ENCODE assay signal across 16 cellular contexts in genomic region chr19:10815007-10815531, GRCh38. TPM values are rescaled to one million over a fixed set of nuclear protein-coding genes. Genes with fewer than 3 reads are reported as not detected.
DNase-seq lines count a peak whose midpoint lies in the region; ATAC-seq and TF ChIP-seq lines count a peak whose summit lies in the region.
"Had no signal": no experiment of that assay in that cellular context is flagged by ENCODE, and none has a peak within 500 bp of the region (broad histone marks: within the 10 kb centered on the region; RNA-seq: fewer than 3 reads in every experiment).

No MANE protein-coding gene starts in this region.

- DNase-seq in AG04450 (ENCODE audit: low read depth, low spot score) (no peak), choroid plexus epithelial cell (ENCODE audit: low read depth) (no peak), neural crest cell (ENCODE audit: low read depth, low spot score) (no peak), PC-3 (no peak), ecto neural progenitor cell (ENCODE audit: low spot score) (no peak), GM23338 (ENCODE audit: low spot score) (no peak), NCI-H774 (lab: John Stamatoyannopoulos, UW) (no peak)
- no peak for DNase-seq in CD8-positive, alpha-beta T cell
- DNase-seq: activated effector memory CD4-positive, alpha-beta T cell treated with anti-CD3 and anti-CD28 coated beads, Interleukin-2, amount 50 U/mL, for 16 hours; CD4-positive, CD25-positive, alpha-beta regulatory T cell; dermis blood vessel endothelial cell; GOT3; KG1; NCI-H1417 treated with DMSO at 0.1 percent for 48 hours; T-helper 9 cell had no signal

- H3K4me1 Mint-ChIP-seq in CD8-positive, alpha-beta T cell (ENCODE audit: low read depth) = peaks cover 8% of the 10 kb centered on the region
- H3K4me1 Mint-ChIP-seq in neural crest cell (no peaks in the 10 kb centered on the region), GM23338 (no peaks in the 10 kb centered on the region)

- H3K79me2 ChIP-seq in PC-3 (ENCODE audit: low read length) = no peaks in the 10 kb centered on the region
- H3K79me2 ChIP-seq in GM23338 (replicated peaks; ENCODE audit: insufficient read depth) = no peaks in the 10 kb centered on the region

- no peaks in the 10 kb centered on the region for H3K27me3 Mint-ChIP-seq in CD8-positive, alpha-beta T cell (ENCODE audit: low read depth)
- no peaks in the 10 kb centered on the region for H3K27me3 Mint-ChIP-seq in neural crest cell (ENCODE audit: low read depth)
- H3K27me3 Mint-ChIP-seq in GM23338 (ENCODE audit: insufficient read depth, low read depth, poor library complexity) = peaks cover 12% of the 10 kb centered on the region
- H3K27me3 Mint-ChIP-seq: CD4-positive, CD25-positive, alpha-beta regulatory T cell had no signal

- H3K9me2 ChIP-seq in PC-3 (replicated peaks; ENCODE audit: low read length) (no peaks in the 10 kb centered on the region), GM23338 (ENCODE audit: insufficient read depth) (no peaks in the 10 kb centered on the region)

- H3K36me3 ChIP-seq in CD8-positive, alpha-beta T cell (ENCODE audit: insufficient read depth, low read length) = peaks cover 11% of the 10 kb centered on the region
- peaks cover 18% of the 10 kb centered on the region for H3K36me3 ChIP-seq in PC-3 (ENCODE audit: low read depth, low read length)
- H3K36me3 ChIP-seq in GM23338 (ENCODE audit: insufficient read depth) = no peaks in the 10 kb centered on the region

- CTCF ChIA-PET in AG04450 (lab: Charles Lee) (interaction anchor here (1.4 kb wide), 1 partner anchor 56 kb away, joined by 4 read pairs; no protein-coding TSS in a partner anchor), PC-3 (lab: Charles Lee) (no interaction called here)
- CTCF ChIA-PET in CD8-positive, alpha-beta T cell (lab: Charles Lee) = no interaction called here

- H3F3A ChIP-seq in PC-3 (ENCODE audit: low read length, unreplicated experiment) = no peaks in the 10 kb centered on the region
- no peaks in the 10 kb centered on the region for H3F3A ChIP-seq in GM23338 (replicated peaks; ENCODE audit: low read depth)

- H3K27me3 ChIP-seq in AG04450 (ENCODE audit: control insufficient read depth, insufficient read depth, low read length) (no peaks in the 10 kb centered on the region), PC-3 (ENCODE audit: low read length) (no peaks in the 10 kb centered on the region), GM23338 (ENCODE audit: insufficient read depth) (no peaks in the 10 kb centered on the region)
- no peaks in the 10 kb centered on the region for H3K27me3 ChIP-seq in CD8-positive, alpha-beta T cell (ENCODE audit: insufficient read depth, low read length)

- no peak overlapping the region for H3K9ac ChIP-seq in PC-3 (ENCODE audit: low read length)

- TF ChIP-seq CTCF in AG04450 (IDR thresholded peaks at IDR 0.05; ENCODE audit: low read depth, low read length) (no peak), choroid plexus epithelial cell (conservative IDR thresholded peaks at IDR 0.05; ENCODE audit: low read depth, low read length) (no peak), neural crest cell (conservative IDR thresholded peaks at IDR 0.05) (no peak), PC-3 (conservative IDR thresholded peaks at IDR 0.05; ENCODE audit: low read depth, low read length) (no peak), GM23338 (conservative IDR thresholded peaks at IDR 0.05; ENCODE audit: low read depth in 2 of 2) (no peak)
- no peak for TF ChIP-seq CTCF in CD8-positive, alpha-beta T cell (IDR thresholded peaks at IDR 0.05)

- POLR2A ChIA-PET in AG04450 (lab: Yijun Ruan, JAX) (interaction anchor here (1.1 to 2.9 kb wide), 3 partner anchors 21 to 98 kb away, joined by 3 to 14 read pairs (median 5); partner anchors contain the start of genes DNM2 and TMED1), PC-3 (lab: Charles Lee; ENCODE audit: unreplicated experiment) (no interaction called here)
- POLR2A ChIA-PET in CD8-positive, alpha-beta T cell (lab: Charles Lee) = no interaction called here

- no peaks in the 10 kb centered on the region for H3K9me3 Mint-ChIP-seq in CD8-positive, alpha-beta T cell
- no peaks in the 10 kb centered on the region for H3K9me3 Mint-ChIP-seq in neural crest cell
- H3K9me3 Mint-ChIP-seq in GM23338 = no peaks in the 10 kb centered on the region
- H3K9me3 Mint-ChIP-seq: CD4-positive, CD25-positive, alpha-beta regulatory T cell; nephron had no signal

- peaks cover 56% of the 10 kb centered on the region for H3K36me3 Mint-ChIP-seq in CD8-positive, alpha-beta T cell
- H3K36me3 Mint-ChIP-seq in neural crest cell (ENCODE audit: low read depth) = peaks cover 7% of the 10 kb centered on the region
- H3K36me3 Mint-ChIP-seq in GM23338 (ENCODE audit: low read depth) = peaks cover 21% of the 10 kb centered on the region

- ATAC-seq in CD8-positive, alpha-beta T cell = no peak
- ATAC-seq in PC-3 = no peak
- ATAC-seq in GM23338 = no peak

- no peaks in the 10 kb centered on the region for H4K20me1 ChIP-seq in PC-3 (ENCODE audit: low read length)
- H4K20me1 ChIP-seq in GM23338 (replicated peaks; ENCODE audit: insufficient read depth) = no peaks in the 10 kb centered on the region

- H3K27ac ChIP-seq in AG04450 (ENCODE audit: low read depth, low read length) (peak overlapping the region; percentile 39), PC-3 (ENCODE audit: low read length) (no peak overlapping the region), GM23338 (ENCODE audit: low read depth) (no peak overlapping the region)
- H3K27ac ChIP-seq in CD8-positive, alpha-beta T cell (ENCODE audit: low read depth, low read length) = no peak overlapping the region

- BruUV-seq in PC-3 (replicated peaks; lab: Mats Ljungman, UMichigan) = no TSS peak

- H3K4me1 ChIP-seq in CD8-positive, alpha-beta T cell (ENCODE audit: insufficient read depth, low read length) = peaks cover 4% of the 10 kb centered on the region
- H3K4me1 ChIP-seq in PC-3 (ENCODE audit: insufficient read depth, low read length) (peaks cover 8% of the 10 kb centered on the region), GM23338 (ENCODE audit: insufficient read depth) (no peaks in the 10 kb centered on the region)

- peak overlapping the region; percentile 4 for H3K27ac Mint-ChIP-seq in CD8-positive, alpha-beta T cell
- H3K27ac Mint-ChIP-seq in neural crest cell (ENCODE audit: unreplicated experiment) (peak overlapping the region; percentile 21), GM23338 (no peak overlapping the region)

- H3K4me3 ChIP-seq in AG04450 (ENCODE audit: low read depth, low read length) = peak overlapping the region; percentile 70
- H3K4me3 ChIP-seq in CD8-positive, alpha-beta T cell (ENCODE audit: low read depth, low read length) = no peak overlapping the region
- peak overlapping the region; percentile 77 for H3K4me3 ChIP-seq in choroid plexus epithelial cell (ENCODE audit: low read depth, low read length)
- H3K4me3 ChIP-seq in PC-3 (ENCODE audit: low read length) = no peak overlapping the region
- H3K4me3 ChIP-seq in GM23338 = no peak overlapping the region

- H3K4me3 Mint-ChIP-seq in CD8-positive, alpha-beta T cell = no peak overlapping the region
- H3K4me3 Mint-ChIP-seq in neural crest cell (no peak overlapping the region), GM23338 (no peak overlapping the region)
- H3K4me3 Mint-ChIP-seq: CD4-positive, CD25-positive, alpha-beta regulatory T cell had no signal

- H3K9me3 ChIP-seq in AG04450 (ENCODE audit: control insufficient read depth, insufficient read depth, low read length) = peaks cover 24% of the 10 kb centered on the region
- no peaks in the 10 kb centered on the region for H3K9me3 ChIP-seq in CD8-positive, alpha-beta T cell (ENCODE audit: low read length)
- H3K9me3 ChIP-seq in PC-3 (ENCODE audit: low read length) = no peaks in the 10 kb centered on the region

- H3K4me2 ChIP-seq in PC-3 (ENCODE audit: low read length) (no peak overlapping the region), GM23338 (no peak overlapping the region)

- intact Hi-C loops in CD8-positive, alpha-beta T cell (cut with DNase I, micrococcal nuclease) = no loop called here
- intact Hi-C loops in PC-3 (cut with micrococcal nuclease) = no loop called here

- H2AFZ ChIP-seq in PC-3 (ENCODE audit: low read length) (no peak overlapping the region), GM23338 (no peak overlapping the region)

TF ChIP-seq in GM23338, 12 proteins besides CTCF, POLR2A, EP300 and RAD21 (continues in another document):
- no peak for TF ChIP-seq ZNF331 (CRISPR knock-in tag; IDR thresholded peaks at IDR 0.05; ENCODE audit: low read depth)

RNA-seq across cellular contexts. Expression of gene TMED1, which starts 20.9 kb away (rescaled TPM):
- polyA plus RNA-seq in AG04450 (2011; rRNA removed) (42.4 and 48.4 TPM in 2 replicates), GM23338 (2016; fragmentation: Nextera tagmentation; extraction: Ambion mirVana) (27.7 and 29.7 TPM in 2 replicates)
- polyA minus RNA-seq in AG04450 (2011; rRNA and poly(A)+ RNA removed) = 15.7 and 19.2 TPM in 2 replicates
- total RNA-seq in CD8-positive, alpha-beta T cell = 10 to 100 TPM in 1 of 2 experiments, 1 to 10 TPM in 1; 8.2 to 13.5 TPM
- total RNA-seq in neural crest cell (27.9 and 30.9 TPM in 2 replicates), PC-3 (2014; rRNA removed) (81.2 and 94.6 TPM in 2 replicates)
- 28.5 and 37.2 TPM in 2 replicates for total RNA-seq in GM23338 (2014; rRNA removed; shearing (Covaris generic))

RNA-seq across cellular contexts. Expression of gene C19orf38, which starts 33.1 kb away (rescaled TPM):
- polyA plus RNA-seq in AG04450 (2011; rRNA removed) (0.45 and 0.67 TPM in 2 replicates), GM23338 (2016; fragmentation: Nextera tagmentation; extraction: Ambion mirVana) (0.43 and 0.45 TPM in 2 replicates)
- 0.28 and 0.48 TPM in 2 replicates for polyA minus RNA-seq in AG04450 (2011; rRNA and poly(A)+ RNA removed)
- total RNA-seq in CD8-positive, alpha-beta T cell = not detected
- total RNA-seq in neural crest cell (not detected in 2 replicates), PC-3 (2014; rRNA removed) (0.07 and 0.63 TPM in 2 replicates)
- total RNA-seq in GM23338 (2014; rRNA removed; shearing (Covaris generic)) = 0.78 TPM in 1 of 2 replicates, not detected in the other
- total RNA-seq: dermis blood vessel endothelial cell had no signal

RNA-seq across cellular contexts. Expression of gene CARM1, which starts 56.3 kb away (rescaled TPM):
- polyA plus RNA-seq in AG04450 (2011; rRNA removed) (23.5 and 26.0 TPM in 2 replicates), GM23338 (2016; fragmentation: Nextera tagmentation; extraction: Ambion mirVana) (40.3 and 43.3 TPM in 2 replicates)
- polyA minus RNA-seq in AG04450 (2011; rRNA and poly(A)+ RNA removed) = 36.7 and 42.1 TPM in 2 replicates
- total RNA-seq in CD8-positive, alpha-beta T cell = 10 to 100 TPM; 18.1 to 21.3 TPM
- total RNA-seq in neural crest cell (99.6 and 106 TPM in 2 replicates), PC-3 (2014; rRNA removed) (56.2 and 57.1 TPM in 2 replicates)
- 118 and 125 TPM in 2 replicates for total RNA-seq in GM23338 (2014; rRNA removed; shearing (Covaris generic))

Comparison
In these comparisons a context has a peak if more than half of its experiments do, and no peak if none do; other contexts are left out.
1. H3K4me3 ChIP-seq: peak in AG04450 (single experiment) and choroid plexus epithelial cell (single experiment); none in CD8-positive, alpha-beta T cell (single experiment), PC-3 (single experiment) and GM23338 (single experiment).